9 cellular contexts compared by ENCODE assay signal in the genomic region with DNA sequence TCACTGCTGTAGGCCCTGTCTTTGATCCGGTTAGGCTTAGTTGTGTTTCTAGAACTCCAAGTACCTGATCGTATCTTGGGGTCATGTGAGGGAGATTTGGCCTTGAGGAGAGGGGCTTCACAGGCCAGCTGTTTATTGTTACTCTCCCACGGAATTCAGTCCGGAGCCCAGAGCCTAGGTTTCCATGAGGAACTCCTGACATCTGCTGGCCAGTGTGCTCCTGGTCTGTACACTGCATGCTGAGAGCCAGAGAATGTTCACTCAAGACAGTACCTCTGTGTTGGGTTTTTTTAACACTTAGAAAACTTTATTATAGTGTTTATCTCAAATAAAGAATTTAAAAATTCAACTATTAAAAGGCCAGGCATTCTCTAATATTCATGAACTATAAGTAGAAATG.
A peak's percentile ranks its signal among the peaks of the same experiment; 100 is the strongest.
DNase-seq lines count a peak whose midpoint lies in the region; ATAC-seq and TF ChIP-seq lines count a peak whose summit lies in the region.
"Had no signal": no experiment of that assay in that cellular context is flagged by ENCODE, and none has a peak within 500 bp of the region (broad histone marks: within the 10 kb centered on the region; RNA-seq: fewer than 3 reads in every experiment).

No MANE protein-coding gene starts in this region.

- ATAC-seq in GM21381 (IDR thresholded peaks at IDR 0.05; ENCODE audit: unreplicated experiment) = no peak
- ATAC-seq in GM19452 (IDR thresholded peaks at IDR 0.05; ENCODE audit: unreplicated experiment) = no peak
- ATAC-seq: activated T-helper 17 cell treated with anti-CD3 and anti-CD28 coated beads, Interleukin-2, amount 50 U/mL, for 72 hours had no signal

- H3K36me3 ChIP-seq in mesendoderm (ENCODE audit: control insufficient read depth, insufficient read depth, low read length) = no peaks in the 10 kb centered on the region

- H3K27me3 ChIP-seq in mesendoderm (ENCODE audit: insufficient read depth, low read length, poor library complexity) = no peaks in the 10 kb centered on the region

- no peak overlapping the region for H4K5ac ChIP-seq in mesendoderm (ENCODE audit: low read length)

- H3K4me3 ChIP-seq in AG09309 (ENCODE audit: control insufficient read depth, low read depth, low read length) (no peak overlapping the region), mesendoderm (ENCODE audit: low read length) (no peak overlapping the region)

- no peak overlapping the region for H3K4me2 ChIP-seq in mesendoderm (ENCODE audit: low read length)

- no peaks in the 10 kb centered on the region for H3K79me1 ChIP-seq in mesendoderm (ENCODE audit: low read length)

- no peak overlapping the region for H4K8ac ChIP-seq in mesendoderm (ENCODE audit: low read depth, low read length)

- no peak overlapping the region for H3K4ac ChIP-seq in mesendoderm (ENCODE audit: low read depth, low read length)

- DNase-seq in AG09309 (ENCODE audit: low read depth) = no peak
- peak; percentile 29 for DNase-seq in NCI-H1092 treated with DMSO at 0.1 percent for 48 hours (lab: John Stamatoyannopoulos, UW)
- peak; percentile 56 for DNase-seq in cerebellum (ENCODE audit: low spot score)
- DNase-seq in mesendoderm = peak; percentile 67
- DNase-seq in T-helper 9 cell = no peak
- no peak for DNase-seq in NCI-H2107 (lab: John Stamatoyannopoulos, UW)

- no peaks in the 10 kb centered on the region for H3K79me2 ChIP-seq in mesendoderm (ENCODE audit: control insufficient read depth, insufficient read depth, low read length)

- no peak overlapping the region for H3K18ac ChIP-seq in mesendoderm (ENCODE audit: low read length)

- H3K4me1 ChIP-seq in mesendoderm (ENCODE audit: control insufficient read depth, low read depth, low read length) = no peaks in the 10 kb centered on the region

- H3K23ac ChIP-seq in mesendoderm (ENCODE audit: low read length) = no peak overlapping the region

- TF ChIP-seq CTCF in AG09309 (IDR thresholded peaks at IDR 0.05; ENCODE audit: control insufficient read depth, insufficient read depth, low read depth, low read length, missing control alignments) = peak; percentile 79

- no peak overlapping the region for H3K56ac ChIP-seq in mesendoderm (ENCODE audit: low read length)

- H2AK5ac ChIP-seq in mesendoderm (ENCODE audit: low read length) = no peak overlapping the region

- H3K27ac ChIP-seq in mesendoderm (ENCODE audit: low read depth, low read length) = no peak overlapping the region

- no peak overlapping the region for H2BK5ac ChIP-seq in mesendoderm (ENCODE audit: low read length)

- no peak overlapping the region for H2BK120ac ChIP-seq in mesendoderm (ENCODE audit: low read depth, low read length)

- H2BK15ac ChIP-seq in mesendoderm (replicated peaks; ENCODE audit: low read depth) = no peak overlapping the region

- no CpG with 5 or more reads among the region's 4 CpGs for WGBS in mesendoderm (ENCODE audit: extremely low coverage, insufficient coverage, low lambda C conversion rate)

- no peak overlapping the region for H3K9ac ChIP-seq in mesendoderm (ENCODE audit: low read length)

Comparison
In these comparisons a context has a peak if more than half of its experiments do, and no peak if none do; other contexts are left out.
1. DNase-seq: peak in NCI-H1092 treated with DMSO at 0.1 percent for 48 hours (single experiment), cerebellum (single experiment) and mesendoderm (single experiment); none in AG09309 (single experiment), T-helper 9 cell (single experiment) and NCI-H2107 (single experiment).